Comparison of ENCODE assay signal across 8 cellular contexts in genomic region chr10:43606323-43607198, GRCh38. TPM values are rescaled to one million over a fixed set of nuclear protein-coding genes. Genes with fewer than 3 reads are reported as not detected.
DNase-seq lines count a peak whose midpoint lies in the region; ATAC-seq and TF ChIP-seq lines count a peak whose summit lies in the region.

Gene ZNF485 (plus strand): TSS chr10:43606438. CDS start chr10:43607051, 613 bp downstream.

- H3K36me3 Mint-ChIP-seq in WTC11: peaks cover 33% of the 10 kb centered on the region
- H3K36me3 Mint-ChIP-seq in immature natural killer cell: peaks cover 8 to 30% (median 28%) of the 10 kb centered on the region in 3 donors

- H3K36me3 ChIP-seq in smooth muscle cell (ENCODE audit: low read depth): no peaks in the 10 kb centered on the region

- ATAC-seq in HG02840 (IDR thresholded peaks at IDR 0.05; ENCODE audit: low FRiP score, unreplicated experiment) (peak; percentile 95), WTC11 (peak; percentile 94)

- 7% methylated on average over 34 of the region's 58 CpGs for WGBS in smooth muscle cell (ENCODE audit: low lambda C conversion rate)

- H3K9me3 ChIP-seq in smooth muscle cell (replicated peaks; ENCODE audit: low read depth): no peaks in the 10 kb centered on the region

- H3K4me1 Mint-ChIP-seq in WTC11: peaks cover 9% of the 10 kb centered on the region
- peaks cover 35 to 58% of the 10 kb centered on the region in 2 donors for H3K4me1 Mint-ChIP-seq in immature natural killer cell

- H3K9ac ChIP-seq in smooth muscle cell (ENCODE audit: low read depth): no peak within 1 kb of the TSS

- H2AFZ ChIP-seq in smooth muscle cell (ENCODE audit: low read depth): peak within 1 kb of the TSS; percentile 95

- H3K4me3 Mint-ChIP-seq in WTC11: peak within 1 kb of the TSS; percentile 82
- peak within 1 kb of the TSS; percentile 78 to 87 (median 86) for H3K4me3 Mint-ChIP-seq in immature natural killer cell

- H3K4me1 ChIP-seq in smooth muscle cell (ENCODE audit: low read depth): peaks cover 7% of the 10 kb centered on the region

- H3K79me2 ChIP-seq in smooth muscle cell (ENCODE audit: low read depth): no peaks in the 10 kb centered on the region

- H3K27me3 ChIP-seq in smooth muscle cell (ENCODE audit: low read depth): no peaks in the 10 kb centered on the region

- H3K27me3 Mint-ChIP-seq in WTC11 (ENCODE audit: low read depth) (peaks cover 40% of the 10 kb centered on the region), immature natural killer cell (ENCODE audit: low read depth in 3 of 3) (peaks cover 0 to 6% (median 0%) of the 10 kb centered on the region in 3 donors)

- peak within 1 kb of the TSS; percentile 97 for H3K4me2 ChIP-seq in smooth muscle cell

- H3K9me3 Mint-ChIP-seq in WTC11 (peaks cover 19% of the 10 kb centered on the region), immature natural killer cell (peaks cover 0 to 2% (median 0%) of the 10 kb centered on the region in 6 donors)

- POLR2A ChIA-PET in WTC11 (lab: Charles Lee): no interaction called here

- H4K20me1 ChIP-seq in smooth muscle cell (ENCODE audit: low read depth): no peaks in the 10 kb centered on the region

- CTCF ChIA-PET in WTC11 (lab: Charles Lee): interaction anchor here (0.8 kb wide), 1 partner anchor 76 kb away, joined by 3 read pairs; no protein-coding TSS in a partner anchor

- no peaks in the 10 kb centered on the region for H3F3A ChIP-seq in smooth muscle cell (ENCODE audit: low read depth)

- H3K4me3 ChIP-seq in cardiac fibroblast (replicated peaks in 1 of 2; ENCODE audit: low read depth in 2 of 2, low read length in 2 of 2) (peak within 1 kb of the TSS; percentile 72 to 78), smooth muscle cell (peak within 1 kb of the TSS; percentile 81)

- TF ChIP-seq CTCF in WTC11 (IDR thresholded peaks at IDR 0.05) (no peak), cardiac fibroblast (IDR thresholded peaks at IDR 0.05; ENCODE audit: low read depth, low read length) (no peak), smooth muscle cell (IDR thresholded peaks at IDR 0.05; ENCODE audit: borderline replicate concordance, insufficient read depth, poor library complexity, severe bottlenecking) (no peak)

- DNase-seq in DMS 273 (lab: John Stamatoyannopoulos, UW; ENCODE audit: unreplicated experiment): peak; percentile 76
- DNase-seq in DMS 273 treated with DMSO at 0.1 percent for 48 hours (lab: John Stamatoyannopoulos, UW): no peak
- DNase-seq in NCI-H1930 (lab: John Stamatoyannopoulos, UW): peak; percentile 0 to 17
- DNase-seq in WTC11 (ENCODE audit: low spot score): peak; percentile 78
- DNase-seq in cardiac fibroblast (ENCODE audit: low read depth in 2 of 2): peak; percentile 63 to 68
- DNase-seq in immature natural killer cell: peak; percentile 63 to 69 (median 65)
- DNase-seq in smooth muscle cell (lab: John Stamatoyannopoulos, UW; ENCODE audit: unreplicated experiment): peak; percentile 6

- H3K27ac ChIP-seq in smooth muscle cell (ENCODE audit: low read depth): no peak within 1 kb of the TSS

- H3K27ac Mint-ChIP-seq in WTC11 (no peak within 1 kb of the TSS), immature natural killer cell (peak within 1 kb of the TSS; percentile 64 to 90 (median 80))

TF ChIP-seq in WTC11, 78 proteins besides CTCF, POLR2A, EP300 and RAD21 (continues in another document):
- TF ChIP-seq GTF2I (CRISPR knock-in tag; conservative IDR thresholded peaks at IDR 0.05) (no peak), NFATC4 (CRISPR knock-in tag; IDR thresholded peaks at IDR 0.05) (no peak), IRF2 (CRISPR knock-in tag; IDR thresholded peaks at IDR 0.05; ENCODE audit: borderline replicate concordance, low read depth) (0 out of 2 replicates have a peak, but pooled peaks have one; percentile 32), ETV6 (CRISPR knock-in tag; IDR thresholded peaks at IDR 0.05) (0 out of 2 replicates have a peak, but pooled peaks have one; percentile 29), ZBTB43 (CRISPR knock-in tag; IDR thresholded peaks at IDR 0.05) (peak; percentile 81; the same call in 1 of the 2 replicates), ZNF263 (CRISPR knock-in tag; IDR thresholded peaks at IDR 0.05; ENCODE audit: low read depth) (no peak), GABPB1 (CRISPR knock-in tag; IDR thresholded peaks at IDR 0.05) (peak; percentile 84), NFYB (CRISPR knock-in tag; conservative IDR thresholded peaks at IDR 0.05; ENCODE audit: low read depth) (0 out of 2 replicates have a peak, but pooled peaks have one; percentile 26), SP1 (CRISPR knock-in tag; conservative IDR thresholded peaks at IDR 0.05) (peak; percentile 61), SMAD3 (CRISPR knock-in tag; IDR thresholded peaks at IDR 0.05; ENCODE audit: borderline replicate concordance) (0 out of 2 replicates have a peak, but pooled peaks have one; percentile 62), TCF7 (CRISPR knock-in tag; IDR thresholded peaks at IDR 0.05; ENCODE audit: low read depth) (peak; percentile 86; the same call in 1 of the 2 replicates), ZNF281 (CRISPR knock-in tag; IDR thresholded peaks at IDR 0.05) (0 out of 2 replicates have a peak, but pooled peaks have one; percentile 33), MAX (CRISPR knock-in tag; IDR thresholded peaks at IDR 0.05) (peak; percentile 96), TEAD4 (CRISPR knock-in tag; IDR thresholded peaks at IDR 0.05) (0 out of 2 replicates have a peak, but pooled peaks have one; percentile 51), FOXP4 (CRISPR knock-in tag; IDR thresholded peaks at IDR 0.05) (peak; percentile 68; the same call in 1 of the 2 replicates), ZNF232 (CRISPR knock-in tag; IDR thresholded peaks at IDR 0.05) (peak; percentile 82; the same call in 1 of the 2 replicates)
- TF ChIP-seq, protein P1, sequence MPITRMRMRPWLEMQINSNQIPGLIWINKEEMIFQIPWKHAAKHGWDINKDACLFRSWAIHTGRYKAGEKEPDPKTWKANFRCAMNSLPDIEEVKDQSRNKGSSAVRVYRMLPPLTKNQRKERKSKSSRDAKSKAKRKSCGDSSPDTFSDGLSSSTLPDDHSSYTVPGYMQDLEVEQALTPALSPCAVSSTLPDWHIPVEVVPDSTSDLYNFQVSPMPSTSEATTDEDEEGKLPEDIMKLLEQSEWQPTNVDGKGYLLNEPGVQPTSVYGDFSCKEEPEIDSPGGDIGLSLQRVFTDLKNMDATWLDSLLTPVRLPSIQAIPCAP (CRISPR knock-in tag; IDR thresholded peaks at IDR 0.05): peak; percentile 72; the same call in 1 of the 2 replicates

RNA-seq across cellular contexts. Expression of gene ZNF485, which starts in this region (rescaled TPM):
- total RNA-seq in WTC11 (2021) (8.9 to 9.9 TPM (median 9.6 TPM) in 3 replicates), smooth muscle cell (1.4 and 2.9 TPM in 2 replicates)
- polyA plus RNA-seq in immature natural killer cell (1 to 10 TPM in 2 of 3 donors, not detected in 1; 2.4 to 6.4 TPM), smooth muscle cell (1.8 and 2.9 TPM in 2 replicates)
